ENCODE assay signal across 1 cellular context in genomic region chr7:17690030-17690429, GRCh38.
TF ChIP-seq lines count a peak whose summit lies in the region.

No MANE protein-coding gene starts in this region.

TF ChIP-seq in SK-N-SH treated with all-trans-retinoic acid at 6 μM for 48 hours, 23 proteins besides CTCF, POLR2A, EP300 and RAD21 (continued from another document):
- TF ChIP-seq, protein P1, sequence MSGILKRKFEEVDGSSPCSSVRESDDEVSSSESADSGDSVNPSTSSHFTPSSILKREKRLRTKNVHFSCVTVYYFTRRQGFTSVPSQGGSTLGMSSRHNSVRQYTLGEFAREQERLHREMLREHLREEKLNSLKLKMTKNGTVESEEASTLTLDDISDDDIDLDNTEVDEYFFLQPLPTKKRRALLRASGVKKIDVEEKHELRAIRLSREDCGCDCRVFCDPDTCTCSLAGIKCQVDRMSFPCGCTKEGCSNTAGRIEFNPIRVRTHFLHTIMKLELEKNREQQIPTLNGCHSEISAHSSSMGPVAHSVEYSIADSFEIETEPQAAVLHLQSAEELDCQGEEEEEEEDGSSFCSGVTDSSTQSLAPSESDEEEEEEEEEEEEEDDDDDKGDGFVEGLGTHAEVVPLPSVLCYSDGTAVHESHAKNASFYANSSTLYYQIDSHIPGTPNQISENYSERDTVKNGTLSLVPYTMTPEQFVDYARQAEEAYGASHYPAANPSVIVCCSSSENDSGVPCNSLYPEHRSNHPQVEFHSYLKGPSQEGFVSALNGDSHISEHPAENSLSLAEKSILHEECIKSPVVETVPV (CRISPR knock-in tag; IDR thresholded peaks at IDR 0.05): no peak
- no peak for TF ChIP-seq GLIS3 (CRISPR knock-in tag; IDR thresholded peaks at IDR 0.05)
- no peak for TF ChIP-seq CSDC2 (CRISPR knock-in tag; IDR thresholded peaks at IDR 0.05)
- TF ChIP-seq, protein P2, sequence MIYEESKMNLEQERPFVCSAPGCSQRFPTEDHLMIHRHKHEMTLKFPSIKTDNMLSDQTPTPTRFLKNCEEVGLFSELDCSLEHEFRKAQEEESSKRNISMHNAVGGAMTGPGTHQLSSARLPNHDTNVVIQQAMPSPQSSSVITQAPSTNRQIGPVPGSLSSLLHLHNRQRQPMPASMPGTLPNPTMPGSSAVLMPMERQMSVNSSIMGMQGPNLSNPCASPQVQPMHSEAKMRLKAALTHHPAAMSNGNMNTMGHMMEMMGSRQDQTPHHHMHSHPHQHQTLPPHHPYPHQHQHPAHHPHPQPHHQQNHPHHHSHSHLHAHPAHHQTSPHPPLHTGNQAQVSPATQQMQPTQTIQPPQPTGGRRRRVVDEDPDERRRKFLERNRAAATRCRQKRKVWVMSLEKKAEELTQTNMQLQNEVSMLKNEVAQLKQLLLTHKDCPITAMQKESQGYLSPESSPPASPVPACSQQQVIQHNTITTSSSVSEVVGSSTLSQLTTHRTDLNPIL (CRISPR knock-in tag; IDR thresholded peaks at IDR 0.05; ENCODE audit: low read depth): no peak
- no peak for TF ChIP-seq OSR1 (CRISPR knock-in tag; IDR thresholded peaks at IDR 0.05)
- no peak for TF ChIP-seq ZFP3 (CRISPR knock-in tag; IDR thresholded peaks at IDR 0.05)
- TF ChIP-seq, protein P3, sequence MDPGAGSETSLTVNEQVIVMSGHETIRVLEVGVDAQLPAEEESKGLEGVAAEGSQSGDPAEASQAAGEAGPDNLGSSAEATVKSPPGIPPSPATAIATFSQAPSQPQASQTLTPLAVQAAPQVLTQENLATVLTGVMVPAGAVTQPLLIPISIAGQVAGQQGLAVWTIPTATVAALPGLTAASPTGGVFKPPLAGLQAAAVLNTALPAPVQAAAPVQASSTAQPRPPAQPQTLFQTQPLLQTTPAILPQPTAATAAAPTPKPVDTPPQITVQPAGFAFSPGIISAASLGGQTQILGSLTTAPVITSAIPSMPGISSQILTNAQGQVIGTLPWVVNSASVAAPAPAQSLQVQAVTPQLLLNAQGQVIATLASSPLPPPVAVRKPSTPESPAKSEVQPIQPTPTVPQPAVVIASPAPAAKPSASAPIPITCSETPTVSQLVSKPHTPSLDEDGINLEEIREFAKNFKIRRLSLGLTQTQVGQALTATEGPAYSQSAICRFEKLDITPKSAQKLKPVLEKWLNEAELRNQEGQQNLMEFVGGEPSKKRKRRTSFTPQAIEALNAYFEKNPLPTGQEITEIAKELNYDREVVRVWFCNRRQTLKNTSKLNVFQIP (CRISPR knock-in tag; IDR thresholded peaks at IDR 0.05; ENCODE audit: borderline replicate concordance, low read depth): no peak
- TF ChIP-seq TSHZ2 (CRISPR knock-in tag; IDR thresholded peaks at IDR 0.05): no peak
- no peak for TF ChIP-seq ARNTL (CRISPR knock-in tag; IDR thresholded peaks at IDR 0.05; ENCODE audit: borderline replicate concordance, low read depth)
- TF ChIP-seq ISL1 (CRISPR knock-in tag; IDR thresholded peaks at IDR 0.05): no peak
